ENCODE assay signal across 12 cellular contexts in genomic region chr4:71095141-71095939, GRCh38.
DNase-seq lines count a peak whose midpoint lies in the region; ATAC-seq and TF ChIP-seq lines count a peak whose summit lies in the region.
"Had no signal": no experiment of that assay in that cellular context is flagged by ENCODE, and none has a peak within 500 bp of the region (broad histone marks: within the 10 kb centered on the region; RNA-seq: fewer than 3 reads in every experiment).

No MANE protein-coding gene starts in this region.

- H3K4me1 Mint-ChIP-seq in CD8-positive, alpha-beta memory T cell, result peaks cover 13 to 23% (median 16%) of the 10 kb centered on the region in 3 donors
- H3K4me1 Mint-ChIP-seq in activated T-helper 17 cell treated with anti-CD3 and anti-CD28 coated beads, Interleukin-2, amount 50 U/mL, for 72 hours, result peaks cover 11% of the 10 kb centered on the region

- DNase-seq in CD8-positive, alpha-beta memory T cell, result no peak
- DNase-seq in mucosa of descending colon (no peak), iPS-NIHi11 (ENCODE audit: low spot score) (no peak), foreskin keratinocyte (no peak)
- DNase-seq: activated CD4-positive, CD25-positive, alpha-beta regulatory T cell; hippocampal formation; left ventricle myocardium inferior; MG63; NCI-H2029 treated with DMSO at 0.1 percent for 48 hours had no signal

- no peak overlapping the region for H3K27ac ChIP-seq in CD8-positive, alpha-beta memory T cell (ENCODE audit: low read depth, low read length)
- no peak overlapping the region for H3K27ac ChIP-seq in foreskin keratinocyte

- intact Hi-C loops in mucosa of descending colon (cut with DNase I, micrococcal nuclease), result no loop called here

- CTCF ChIA-PET in CD8-positive, alpha-beta memory T cell (lab: Charles Lee), result no interaction called here

- no peaks in the 10 kb centered on the region for H3K9me3 ChIP-seq in CD8-positive, alpha-beta memory T cell (ENCODE audit: low read length)
- H3K9me3 ChIP-seq in mucosa of descending colon, result no peaks in the 10 kb centered on the region
- H3K9me3 ChIP-seq: left ventricle myocardium inferior, MG63 had no signal

- H3K9me3 Mint-ChIP-seq in CD8-positive, alpha-beta memory T cell, result peaks cover 0 to 10% (median 0%) of the 10 kb centered on the region in 5 donors
- H3K9me3 Mint-ChIP-seq in activated T-helper 17 cell treated with anti-CD3 and anti-CD28 coated beads, Interleukin-2, amount 50 U/mL, for 72 hours, result no peaks in the 10 kb centered on the region

- H3K27me3 ChIP-seq in CD8-positive, alpha-beta memory T cell (ENCODE audit: insufficient read depth, low read length, poor library complexity, severe bottlenecking), result no peaks in the 10 kb centered on the region
- no peaks in the 10 kb centered on the region for H3K27me3 ChIP-seq in foreskin keratinocyte
- H3K27me3 ChIP-seq: MG63 had no signal

- H3K36me3 Mint-ChIP-seq in CD8-positive, alpha-beta memory T cell, result peaks cover 0 to 39% (median 7%) of the 10 kb centered on the region in 3 donors
- H3K36me3 Mint-ChIP-seq in activated T-helper 17 cell treated with anti-CD3 and anti-CD28 coated beads, Interleukin-2, amount 50 U/mL, for 72 hours (ENCODE audit: low read depth), result no peaks in the 10 kb centered on the region

- H3K4me3 Mint-ChIP-seq in CD8-positive, alpha-beta memory T cell, result peak overlapping the region; percentile 7 to 78 (median 75)
- H3K4me3 Mint-ChIP-seq in activated T-helper 17 cell treated with anti-CD3 and anti-CD28 coated beads, Interleukin-2, amount 50 U/mL, for 72 hours, result peak overlapping the region; percentile 45

- POLR2A ChIA-PET in CD8-positive, alpha-beta memory T cell (lab: Charles Lee), result no interaction called here

- peak overlapping the region; percentile 4 to 90 (median 78) for H3K27ac Mint-ChIP-seq in CD8-positive, alpha-beta memory T cell
- peak overlapping the region; percentile 44 for H3K27ac Mint-ChIP-seq in activated T-helper 17 cell treated with anti-CD3 and anti-CD28 coated beads, Interleukin-2, amount 50 U/mL, for 72 hours

- no peak overlapping the region for H3K4me3 ChIP-seq in CD8-positive, alpha-beta memory T cell (ENCODE audit: low read length)
- H3K4me3 ChIP-seq in mucosa of descending colon, result no peak overlapping the region
- H3K4me3 ChIP-seq: left ventricle myocardium inferior, MG63 had no signal

- H3K27me3 Mint-ChIP-seq in CD8-positive, alpha-beta memory T cell, result peaks cover 4 to 5% of the 10 kb centered on the region in 2 donors
- no peaks in the 10 kb centered on the region for H3K27me3 Mint-ChIP-seq in activated T-helper 17 cell treated with anti-CD3 and anti-CD28 coated beads, Interleukin-2, amount 50 U/mL, for 72 hours

- H3K4me1 ChIP-seq in CD8-positive, alpha-beta memory T cell (ENCODE audit: insufficient read depth, low read length), result peaks cover 10% of the 10 kb centered on the region
- H3K4me1 ChIP-seq in mucosa of descending colon (ENCODE audit: low read depth) (peaks cover 6% of the 10 kb centered on the region), foreskin keratinocyte (no peaks in the 10 kb centered on the region)

- peak; percentile 54 for ATAC-seq in GM21619 (IDR thresholded peaks at IDR 0.05; ENCODE audit: unreplicated experiment)
- peak; percentile 48 for ATAC-seq in activated T-helper 17 cell treated with anti-CD3 and anti-CD28 coated beads, Interleukin-2, amount 50 U/mL, for 72 hours (replicated peaks)
- peak; percentile 97 for ATAC-seq in mucosa of descending colon
- ATAC-seq in GM21786 (IDR thresholded peaks at IDR 0.05; ENCODE audit: unreplicated experiment), result no peak
- ATAC-seq in foreskin keratinocyte, result no peak

- no peaks in the 10 kb centered on the region for H3K36me3 ChIP-seq in CD8-positive, alpha-beta memory T cell (ENCODE audit: insufficient read depth, low read length)
- H3K36me3 ChIP-seq in mucosa of descending colon (ENCODE audit: low read depth), result no peaks in the 10 kb centered on the region
- H3K36me3 ChIP-seq: left ventricle myocardium inferior, MG63 had no signal

- TF ChIP-seq CTCF in mucosa of descending colon (IDR thresholded peaks at IDR 0.05) (no peak), foreskin keratinocyte (conservative IDR thresholded peaks at IDR 0.05) (no peak)

Comparison
In these comparisons a context has a peak if more than half of its experiments do, and no peak if none do; other contexts are left out.
1. ATAC-seq: peak in GM21619 (single experiment), activated T-helper 17 cell treated with anti-CD3 and anti-CD28 coated beads, Interleukin-2, amount 50 U/mL, for 72 hours (single experiment) and mucosa of descending colon (single experiment); none in GM21786 (single experiment) and foreskin keratinocyte (single experiment).